Comparison of ENCODE assay signal across 9 cellular contexts in genomic region chr4:1855334-1856070, GRCh38. TPM values are rescaled to one million over a fixed set of nuclear protein-coding genes. Genes with fewer than 3 reads are reported as not detected.
A peak's percentile ranks its signal among the peaks of the same experiment; 100 is the strongest.
DNase-seq lines count a peak whose midpoint lies in the region; ATAC-seq, FAIRE-seq and TF ChIP-seq lines count a peak whose summit lies in the region.
"Had no signal": no experiment of that assay in that cellular context is flagged by ENCODE, and none has a peak within 500 bp of the region (broad histone marks: within the 10 kb centered on the region; RNA-seq: fewer than 3 reads in every experiment).

No MANE protein-coding gene starts in this region.

- H2BK120ac ChIP-seq in H1 (replicated peaks; ENCODE audit: low read depth, low read length), result no peak overlapping the region

- peak overlapping the region; percentile 78 for H3K4me3 Mint-ChIP-seq in T-helper 2 cell treated with Interferon-gamma antibody and Interleukin-4, amounts not matched to agents 5 μg/mL and 100 μg/mL, for 36 hours

- H3K4me3 ChIP-seq in H1 (ENCODE audit: extremely low read depth in 1 of 4, insufficient read depth in 2 of 4, low read depth in 3 of 4, low read length in 4 of 4), result peak overlapping the region; percentile 61 to 79 (median 72)

- H2BK15ac ChIP-seq in H1 (ENCODE audit: low read length), result no peak overlapping the region

- peaks cover 20% of the 10 kb centered on the region for H3K79me1 ChIP-seq in H1 (ENCODE audit: low read depth, low read length)

- H2BK20ac ChIP-seq in H1 (ENCODE audit: low read length), result no peak overlapping the region

- WGBS in H1 (ENCODE audit: extremely low coverage in 1 of 2, insufficient coverage in 1 of 2, insufficient read length in 1 of 2, insufficient replicate concordance in 2 of 2, low coverage in 1 of 2, low lambda C conversion rate in 2 of 2, missing lambda C conversion rate in 1 of 2), 2 experiments, result 3% methylated on average over 53 of the region's 92 CpGs; no CpG with 5 or more reads in 1 of the 2 experiments

- peaks cover 0 to 30% of the 10 kb centered on the region in 2 experiments; a peak in 3 of 4 replicates for H3K79me2 ChIP-seq in H1 (ENCODE audit: control insufficient read depth in 1 of 2, insufficient read depth in 2 of 2, low read length in 2 of 2)

- TF ChIP-seq RAD21 in H1 (IDR thresholded peaks at IDR 0.05 in 1 of 2, conservative IDR thresholded peaks at IDR 0.05 in 1 of 2; ENCODE audit: low read depth in 2 of 2, low read length in 2 of 2), result no peak

- H3K9me3 Mint-ChIP-seq in T-helper 2 cell treated with Interferon-gamma antibody and Interleukin-4, amounts not matched to agents 5 μg/mL and 100 μg/mL, for 36 hours, result no peaks in the 10 kb centered on the region

- H3K18ac ChIP-seq in H1 (ENCODE audit: extremely low read depth, low read length), result no peak overlapping the region

- CTCF ChIA-PET in H1 (lab: Charles Lee; ENCODE audit: partially characterized antibody), result interaction anchor here (0.7 to 2.9 kb wide), 5 partner anchors 22 to 201 kb away, joined by 3 to 17 read pairs (median 3); no protein-coding TSS in a partner anchor

- no peaks in the 10 kb centered on the region for H3K9me3 ChIP-seq in H1 (ENCODE audit: insufficient read depth in 2 of 2, low read depth in 1 of 2, low read length in 1 of 2)

- peaks cover 24 to 33% of the 10 kb centered on the region in 2 experiments for H4K20me1 ChIP-seq in H1 (replicated peaks in 1 of 2; ENCODE audit: control insufficient read depth in 1 of 2, insufficient read depth in 2 of 2, low read length in 2 of 2)

- peak overlapping the region; percentile 91 to 99 for H3K4me2 ChIP-seq in H1 (ENCODE audit: insufficient read depth in 1 of 2, low read depth in 2 of 2, low read length in 2 of 2)

- H3K4me1 ChIP-seq in H1 (replicated peaks in 1 of 4; ENCODE audit: control insufficient read depth in 3 of 4, insufficient read depth in 4 of 4, low read length in 3 of 4), result peaks cover 0 to 14% (median 7%) of the 10 kb centered on the region in 4 experiments; a peak in 5 of 7 replicates

- H3K14ac ChIP-seq in H1 (ENCODE audit: insufficient read length), result no peak overlapping the region

- H4K5ac ChIP-seq in H1 (ENCODE audit: insufficient read length, low read depth, low read length), result no peak overlapping the region

- H3K56ac ChIP-seq in H1 (replicated peaks; ENCODE audit: insufficient read length, low read depth, low read length), result no peak overlapping the region

- POLR2A ChIA-PET in H1 (lab: Charles Lee; ENCODE audit: partially characterized antibody), result interaction anchor here (0.6 to 1.7 kb wide), 10 partner anchors 8 to 668 kb away, joined by 3 to 5 read pairs (median 3); partner anchors contain the start of gene NSD2

- TF ChIP-seq CTCF in H1 (IDR thresholded peaks at IDR 0.05; ENCODE audit: control extremely low read depth in 1 of 3, insufficient read depth in 1 of 3, low read depth in 1 of 3, low read length in 3 of 3), result no peak

- H3K23ac ChIP-seq in H1 (ENCODE audit: insufficient read length), result no peak overlapping the region

- H2AFZ ChIP-seq in H1 (ENCODE audit: low read length), result 0 out of 2 replicates have a peak overlapping the region, but pooled peaks have one; percentile 47

- no peak for FAIRE-seq in H1 (lab: Jason Lieb, UNC)
- FAIRE-seq: frontal cortex had no signal

- peak; percentile 31 for ATAC-seq in HG02981 (IDR thresholded peaks at IDR 0.05; ENCODE audit: unreplicated experiment)

- H2AK5ac ChIP-seq in H1 (ENCODE audit: low read depth, low read length), result no peak overlapping the region

- DNase-seq in NCI-H2171 treated with DMSO at 0.1 percent for 48 hours (lab: John Stamatoyannopoulos, UW) (peak; percentile 60), NCI-H2171 (lab: John Stamatoyannopoulos, UW) (no peak), H1 (ENCODE audit: low read depth in 1 of 2, low spot score in 2 of 2) (peak in 1 of 2 experiments; percentile 57), myocyte (ENCODE audit: low read depth) (peak; percentile 26), HPDE6-E6E7 (ENCODE audit: extremely low spot score) (no peak), 8988T (no peak)
- peak; percentile 27 for DNase-seq in T-helper 2 cell treated with Interferon-gamma antibody and Interleukin-4, amounts not matched to agents 5 μg/mL and 100 μg/mL, for 36 hours (ENCODE audit: low spot score)

- H3K27ac ChIP-seq in H1 (ENCODE audit: low read depth, low read length), result no peak overlapping the region; the same call in 1 of the 2 replicates

- no peak overlapping the region for H2BK5ac ChIP-seq in H1 (ENCODE audit: low read depth, low read length)

- H3K4me1 Mint-ChIP-seq in T-helper 2 cell treated with Interferon-gamma antibody and Interleukin-4, amounts not matched to agents 5 μg/mL and 100 μg/mL, for 36 hours (ENCODE audit: low read depth), result peaks cover 26% of the 10 kb centered on the region

- no peak overlapping the region for H4K91ac ChIP-seq in H1 (replicated peaks; ENCODE audit: insufficient read length, low read length)

- H3K23me2 ChIP-seq in H1 (ENCODE audit: low read depth, low read length), result peaks cover 12% of the 10 kb centered on the region

- peak overlapping the region; percentile 89 for H4K8ac ChIP-seq in H1 (ENCODE audit: extremely low read depth, insufficient read depth, low read length)

- H3K9ac ChIP-seq in H1 (replicated peaks in 1 of 4; ENCODE audit: extremely low read depth in 1 of 4, low read depth in 3 of 4, low read length in 3 of 4), result peak overlapping the region; percentile 48 to 74 (median 64); a peak in 6 of 7 replicates

- H3K27ac Mint-ChIP-seq in T-helper 2 cell treated with Interferon-gamma antibody and Interleukin-4, amounts not matched to agents 5 μg/mL and 100 μg/mL, for 36 hours, result peak overlapping the region; percentile 70

- H3K36me3 ChIP-seq in H1 (ENCODE audit: control insufficient read depth in 2 of 4, insufficient read depth in 4 of 4, low read length in 3 of 4), result no peaks in the 10 kb centered on the region; a peak in 1 of 8 replicates

- H3K4ac ChIP-seq in H1 (replicated peaks; ENCODE audit: insufficient read length, low read depth, low read length), result no peak overlapping the region

- peaks cover 4% of the 10 kb centered on the region for H3K36me3 Mint-ChIP-seq in T-helper 2 cell treated with Interferon-gamma antibody and Interleukin-4, amounts not matched to agents 5 μg/mL and 100 μg/mL, for 36 hours (ENCODE audit: low read depth)

- H3K27me3 ChIP-seq in H1 (replicated peaks in 1 of 4; ENCODE audit: control insufficient read depth in 3 of 4, extremely low read depth in 1 of 4, insufficient read depth in 3 of 4, low read length in 3 of 4), result peaks cover 27 to 44% (median 40%) of the 10 kb centered on the region in 4 experiments

- TF ChIP-seq EP300 in H1 (IDR thresholded peaks at IDR 0.05; ENCODE audit: borderline replicate concordance in 1 of 2, low read depth in 2 of 2, low read length in 2 of 2), result no peak

- no peak overlapping the region for H2BK12ac ChIP-seq in H1 (ENCODE audit: low read depth, low read length)

- no peaks in the 10 kb centered on the region for H3K27me3 Mint-ChIP-seq in T-helper 2 cell treated with Interferon-gamma antibody and Interleukin-4, amounts not matched to agents 5 μg/mL and 100 μg/mL, for 36 hours (ENCODE audit: low read depth)

- TF ChIP-seq POLR2A in H1 (IDR thresholded peaks at IDR 0.05; ENCODE audit: control extremely low read depth in 1 of 2, low read depth in 2 of 2, low read length in 2 of 2), result no peak

TF ChIP-seq in H1, 55 proteins besides CTCF, POLR2A, EP300 and RAD21 (continues in another document):
- TF ChIP-seq CREB1 (IDR thresholded peaks at IDR 0.05) (peak; percentile 24; the same call in 1 of the 2 replicates), EGR1 (IDR thresholded peaks at IDR 0.05; ENCODE audit: borderline replicate concordance, low read depth, low read length) (no peak), MAFK (IDR thresholded peaks at IDR 0.05; ENCODE audit: low read depth, low read length) (no peak), NANOG (IDR thresholded peaks at IDR 0.05; ENCODE audit: insufficient read depth, low read depth, low read length, poor library complexity, severe bottlenecking) (no peak), CBX8 (IDR thresholded peaks at IDR 0.05; ENCODE audit: borderline replicate concordance, low read depth, low read length) (no peak), CHD1 (IDR thresholded peaks at IDR 0.05; ENCODE audit: low read depth, low read length) (no peak), SP1 (IDR thresholded peaks at IDR 0.05; ENCODE audit: low read depth, low read length) (no peak), TCF12 (IDR thresholded peaks at IDR 0.05; ENCODE audit: low read depth, low read length) (no peak), TAF7 (optimal IDR thresholded peaks at IDR 0.05; ENCODE audit: borderline replicate concordance, low read depth, low read length) (no peak), TAF1 (IDR thresholded peaks at IDR 0.05; ENCODE audit: low read depth, low read length) (peak; percentile 48; the same call in 1 of the 2 replicates), CHD2 (IDR thresholded peaks at IDR 0.05; ENCODE audit: low read length) (no peak), SIRT6 (IDR thresholded peaks at IDR 0.05; ENCODE audit: low read length) (no peak), RFX5 (IDR thresholded peaks at IDR 0.05; ENCODE audit: borderline replicate concordance, low read depth, low read length) (no peak), RBBP5 (IDR thresholded peaks at IDR 0.05; ENCODE audit: borderline replicate concordance, low read depth, low read length) (no peak; the same call in 1 of the 2 replicates)

RNA-seq across cellular contexts. Expression of gene LETM1, which starts 0.5 kb away (rescaled TPM):
- 50.1 and 53.1 TPM in 2 replicates for total RNA-seq in H1 (2021; fragmentation: NEBNext Ultra II Directional; extraction: Animal tissue kit (Norgen Biotek cat#: 25700))
- 19.8 and 30.6 TPM in 2 replicates for polyA plus RNA-seq in H1 (2011; rRNA removed)
- 22.0 TPM for polyA plus RNA-seq in H1 (2011; cell fraction: cytosol; rRNA removed)
- polyA plus RNA-seq in H1 (2011; cell fraction: nucleus; rRNA removed), result 59.2 TPM
- polyA plus RNA-seq in H1 (2012, experiment 1 of 2), result 30.2 to 39.2 TPM (median 33.8 TPM) in 4 replicates
- 21.8 TPM for polyA plus RNA-seq in H1 (2012, experiment 2 of 2)
- polyA plus RNA-seq in H1 (2013, experiment 1 of 2), result 21.7 TPM
- 21.1 TPM for polyA plus RNA-seq in H1 (2013, experiment 2 of 2)
- 39.5 and 52.7 TPM in 2 replicates for polyA minus RNA-seq in H1 (2011; rRNA and poly(A)+ RNA removed)
- 40.8 TPM for polyA minus RNA-seq in H1 (2011; cell fraction: cytosol; rRNA and poly(A)+ RNA removed)
- polyA minus RNA-seq in H1 (2011; cell fraction: nucleus; rRNA and poly(A)+ RNA removed), result 37.0 TPM
- 39.2 and 39.4 TPM in 2 replicates for total RNA-seq in myocyte
- polyA plus RNA-seq in myocyte (2012), result 21.3 TPM

RNA-seq across cellular contexts. Expression of gene NSD2, which starts 15.7 kb away (rescaled TPM):
- 129 TPM in 2 replicates for total RNA-seq in H1 (2021; fragmentation: NEBNext Ultra II Directional; extraction: Animal tissue kit (Norgen Biotek cat#: 25700))
- 26.7 and 40.3 TPM in 2 replicates for polyA plus RNA-seq in H1 (2011; rRNA removed)
- polyA plus RNA-seq in H1 (2011; cell fraction: cytosol; rRNA removed), result 36.6 TPM
- 84.1 TPM for polyA plus RNA-seq in H1 (2011; cell fraction: nucleus; rRNA removed)
- 66.4 to 82.6 TPM (median 77.2 TPM) in 4 replicates for polyA plus RNA-seq in H1 (2012, experiment 1 of 2)
- 11.1 TPM for polyA plus RNA-seq in H1 (2012, experiment 2 of 2)
- polyA plus RNA-seq in H1 (2013, experiment 1 of 2), result 41.1 TPM
- 39.6 TPM for polyA plus RNA-seq in H1 (2013, experiment 2 of 2)
- polyA minus RNA-seq in H1 (2011; rRNA and poly(A)+ RNA removed), result 79.1 and 96.2 TPM in 2 replicates
- polyA minus RNA-seq in H1 (2011; cell fraction: cytosol; rRNA and poly(A)+ RNA removed), result 53.7 TPM
- polyA minus RNA-seq in H1 (2011; cell fraction: nucleus; rRNA and poly(A)+ RNA removed), result 117 TPM
- 23.5 and 28.3 TPM in 2 replicates for total RNA-seq in myocyte
- polyA plus RNA-seq in myocyte (2012), result 22.9 TPM

Comparison
In these comparisons a context has a peak if more than half of its experiments do, and no peak if none do; other contexts are left out.
1. DNase-seq: peak in NCI-H2171 treated with DMSO at 0.1 percent for 48 hours (single experiment), T-helper 2 cell treated with Interferon-gamma antibody and Interleukin-4, amounts not matched to agents 5 μg/mL and 100 μg/mL, for 36 hours (single experiment) and myocyte (single experiment); none in NCI-H2171 (single experiment), HPDE6-E6E7 (single experiment) and 8988T (single experiment).